2 cellular contexts compared by ENCODE assay signal in the genomic region with DNA sequence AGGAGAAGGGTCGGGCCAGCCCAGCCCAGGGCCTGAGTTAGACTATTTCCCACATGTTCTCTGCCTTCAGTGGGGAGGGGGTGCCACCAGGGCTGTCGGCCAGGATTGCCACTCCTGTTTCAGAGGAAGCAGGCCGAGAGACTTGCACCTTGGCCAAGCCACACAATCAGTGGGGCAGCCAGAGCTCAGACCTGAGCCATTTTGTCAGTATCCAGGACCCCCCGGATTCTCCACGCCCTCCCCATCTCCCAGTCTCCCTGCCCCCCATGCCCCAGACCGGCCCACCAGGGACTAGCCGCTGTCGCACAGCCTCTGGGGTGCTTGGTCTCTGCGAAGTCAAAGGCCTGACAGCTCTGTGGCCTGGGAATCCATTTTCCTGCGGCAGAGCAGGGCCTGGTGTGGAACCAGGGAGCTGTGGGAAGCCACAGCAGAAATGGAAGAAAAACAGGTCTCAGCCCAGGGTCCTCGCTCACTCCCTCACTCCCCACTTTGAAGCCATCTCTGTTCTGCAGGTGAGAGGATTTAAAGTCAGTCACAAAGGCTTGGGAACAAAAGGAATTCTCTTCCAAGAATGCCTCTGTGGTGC.
TF ChIP-seq lines count a peak whose summit lies in the region.

No MANE protein-coding gene starts in this region.

TF ChIP-seq in WTC11, 78 proteins besides CTCF, POLR2A, EP300 and RAD21:
- TF ChIP-seq, protein P1, sequence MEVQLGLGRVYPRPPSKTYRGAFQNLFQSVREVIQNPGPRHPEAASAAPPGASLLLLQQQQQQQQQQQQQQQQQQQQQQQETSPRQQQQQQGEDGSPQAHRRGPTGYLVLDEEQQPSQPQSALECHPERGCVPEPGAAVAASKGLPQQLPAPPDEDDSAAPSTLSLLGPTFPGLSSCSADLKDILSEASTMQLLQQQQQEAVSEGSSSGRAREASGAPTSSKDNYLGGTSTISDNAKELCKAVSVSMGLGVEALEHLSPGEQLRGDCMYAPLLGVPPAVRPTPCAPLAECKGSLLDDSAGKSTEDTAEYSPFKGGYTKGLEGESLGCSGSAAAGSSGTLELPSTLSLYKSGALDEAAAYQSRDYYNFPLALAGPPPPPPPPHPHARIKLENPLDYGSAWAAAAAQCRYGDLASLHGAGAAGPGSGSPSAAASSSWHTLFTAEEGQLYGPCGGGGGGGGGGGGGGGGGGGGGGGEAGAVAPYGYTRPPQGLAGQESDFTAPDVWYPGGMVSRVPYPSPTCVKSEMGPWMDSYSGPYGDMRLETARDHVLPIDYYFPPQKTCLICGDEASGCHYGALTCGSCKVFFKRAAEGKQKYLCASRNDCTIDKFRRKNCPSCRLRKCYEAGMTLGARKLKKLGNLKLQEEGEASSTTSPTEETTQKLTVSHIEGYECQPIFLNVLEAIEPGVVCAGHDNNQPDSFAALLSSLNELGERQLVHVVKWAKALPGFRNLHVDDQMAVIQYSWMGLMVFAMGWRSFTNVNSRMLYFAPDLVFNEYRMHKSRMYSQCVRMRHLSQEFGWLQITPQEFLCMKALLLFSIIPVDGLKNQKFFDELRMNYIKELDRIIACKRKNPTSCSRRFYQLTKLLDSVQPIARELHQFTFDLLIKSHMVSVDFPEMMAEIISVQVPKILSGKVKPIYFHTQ (CRISPR knock-in tag; IDR thresholded peaks at IDR 0.05): no peak
- no peak for TF ChIP-seq EMX1 (CRISPR knock-in tag; IDR thresholded peaks at IDR 0.05)
- no peak for TF ChIP-seq ZNF121 (CRISPR knock-in tag; IDR thresholded peaks at IDR 0.05)
- no peak for TF ChIP-seq ZNF232 (CRISPR knock-in tag; IDR thresholded peaks at IDR 0.05)
- TF ChIP-seq, protein P2, sequence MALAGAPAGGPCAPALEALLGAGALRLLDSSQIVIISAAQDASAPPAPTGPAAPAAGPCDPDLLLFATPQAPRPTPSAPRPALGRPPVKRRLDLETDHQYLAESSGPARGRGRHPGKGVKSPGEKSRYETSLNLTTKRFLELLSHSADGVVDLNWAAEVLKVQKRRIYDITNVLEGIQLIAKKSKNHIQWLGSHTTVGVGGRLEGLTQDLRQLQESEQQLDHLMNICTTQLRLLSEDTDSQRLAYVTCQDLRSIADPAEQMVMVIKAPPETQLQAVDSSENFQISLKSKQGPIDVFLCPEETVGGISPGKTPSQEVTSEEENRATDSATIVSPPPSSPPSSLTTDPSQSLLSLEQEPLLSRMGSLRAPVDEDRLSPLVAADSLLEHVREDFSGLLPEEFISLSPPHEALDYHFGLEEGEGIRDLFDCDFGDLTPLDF (CRISPR knock-in tag; IDR thresholded peaks at IDR 0.05): no peak
- TF ChIP-seq, protein P3, sequence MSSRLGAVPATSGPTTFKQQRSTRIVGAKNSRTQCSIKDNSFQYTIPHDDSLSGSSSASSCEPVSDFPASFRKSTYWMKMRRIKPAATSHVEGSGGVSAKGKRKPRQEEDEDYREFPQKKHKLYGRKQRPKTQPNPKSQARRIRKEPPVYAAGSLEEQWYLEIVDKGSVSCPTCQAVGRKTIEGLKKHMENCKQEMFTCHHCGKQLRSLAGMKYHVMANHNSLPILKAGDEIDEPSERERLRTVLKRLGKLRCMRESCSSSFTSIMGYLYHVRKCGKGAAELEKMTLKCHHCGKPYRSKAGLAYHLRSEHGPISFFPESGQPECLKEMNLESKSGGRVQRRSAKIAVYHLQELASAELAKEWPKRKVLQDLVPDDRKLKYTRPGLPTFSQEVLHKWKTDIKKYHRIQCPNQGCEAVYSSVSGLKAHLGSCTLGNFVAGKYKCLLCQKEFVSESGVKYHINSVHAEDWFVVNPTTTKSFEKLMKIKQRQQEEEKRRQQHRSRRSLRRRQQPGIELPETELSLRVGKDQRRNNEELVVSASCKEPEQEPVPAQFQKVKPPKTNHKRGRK (CRISPR knock-in tag; IDR thresholded peaks at IDR 0.05; ENCODE audit: borderline replicate concordance): no peak

TF ChIP-seq in H1, 55 proteins besides CTCF, POLR2A, EP300 and RAD21:
- TF ChIP-seq, protein P4, sequence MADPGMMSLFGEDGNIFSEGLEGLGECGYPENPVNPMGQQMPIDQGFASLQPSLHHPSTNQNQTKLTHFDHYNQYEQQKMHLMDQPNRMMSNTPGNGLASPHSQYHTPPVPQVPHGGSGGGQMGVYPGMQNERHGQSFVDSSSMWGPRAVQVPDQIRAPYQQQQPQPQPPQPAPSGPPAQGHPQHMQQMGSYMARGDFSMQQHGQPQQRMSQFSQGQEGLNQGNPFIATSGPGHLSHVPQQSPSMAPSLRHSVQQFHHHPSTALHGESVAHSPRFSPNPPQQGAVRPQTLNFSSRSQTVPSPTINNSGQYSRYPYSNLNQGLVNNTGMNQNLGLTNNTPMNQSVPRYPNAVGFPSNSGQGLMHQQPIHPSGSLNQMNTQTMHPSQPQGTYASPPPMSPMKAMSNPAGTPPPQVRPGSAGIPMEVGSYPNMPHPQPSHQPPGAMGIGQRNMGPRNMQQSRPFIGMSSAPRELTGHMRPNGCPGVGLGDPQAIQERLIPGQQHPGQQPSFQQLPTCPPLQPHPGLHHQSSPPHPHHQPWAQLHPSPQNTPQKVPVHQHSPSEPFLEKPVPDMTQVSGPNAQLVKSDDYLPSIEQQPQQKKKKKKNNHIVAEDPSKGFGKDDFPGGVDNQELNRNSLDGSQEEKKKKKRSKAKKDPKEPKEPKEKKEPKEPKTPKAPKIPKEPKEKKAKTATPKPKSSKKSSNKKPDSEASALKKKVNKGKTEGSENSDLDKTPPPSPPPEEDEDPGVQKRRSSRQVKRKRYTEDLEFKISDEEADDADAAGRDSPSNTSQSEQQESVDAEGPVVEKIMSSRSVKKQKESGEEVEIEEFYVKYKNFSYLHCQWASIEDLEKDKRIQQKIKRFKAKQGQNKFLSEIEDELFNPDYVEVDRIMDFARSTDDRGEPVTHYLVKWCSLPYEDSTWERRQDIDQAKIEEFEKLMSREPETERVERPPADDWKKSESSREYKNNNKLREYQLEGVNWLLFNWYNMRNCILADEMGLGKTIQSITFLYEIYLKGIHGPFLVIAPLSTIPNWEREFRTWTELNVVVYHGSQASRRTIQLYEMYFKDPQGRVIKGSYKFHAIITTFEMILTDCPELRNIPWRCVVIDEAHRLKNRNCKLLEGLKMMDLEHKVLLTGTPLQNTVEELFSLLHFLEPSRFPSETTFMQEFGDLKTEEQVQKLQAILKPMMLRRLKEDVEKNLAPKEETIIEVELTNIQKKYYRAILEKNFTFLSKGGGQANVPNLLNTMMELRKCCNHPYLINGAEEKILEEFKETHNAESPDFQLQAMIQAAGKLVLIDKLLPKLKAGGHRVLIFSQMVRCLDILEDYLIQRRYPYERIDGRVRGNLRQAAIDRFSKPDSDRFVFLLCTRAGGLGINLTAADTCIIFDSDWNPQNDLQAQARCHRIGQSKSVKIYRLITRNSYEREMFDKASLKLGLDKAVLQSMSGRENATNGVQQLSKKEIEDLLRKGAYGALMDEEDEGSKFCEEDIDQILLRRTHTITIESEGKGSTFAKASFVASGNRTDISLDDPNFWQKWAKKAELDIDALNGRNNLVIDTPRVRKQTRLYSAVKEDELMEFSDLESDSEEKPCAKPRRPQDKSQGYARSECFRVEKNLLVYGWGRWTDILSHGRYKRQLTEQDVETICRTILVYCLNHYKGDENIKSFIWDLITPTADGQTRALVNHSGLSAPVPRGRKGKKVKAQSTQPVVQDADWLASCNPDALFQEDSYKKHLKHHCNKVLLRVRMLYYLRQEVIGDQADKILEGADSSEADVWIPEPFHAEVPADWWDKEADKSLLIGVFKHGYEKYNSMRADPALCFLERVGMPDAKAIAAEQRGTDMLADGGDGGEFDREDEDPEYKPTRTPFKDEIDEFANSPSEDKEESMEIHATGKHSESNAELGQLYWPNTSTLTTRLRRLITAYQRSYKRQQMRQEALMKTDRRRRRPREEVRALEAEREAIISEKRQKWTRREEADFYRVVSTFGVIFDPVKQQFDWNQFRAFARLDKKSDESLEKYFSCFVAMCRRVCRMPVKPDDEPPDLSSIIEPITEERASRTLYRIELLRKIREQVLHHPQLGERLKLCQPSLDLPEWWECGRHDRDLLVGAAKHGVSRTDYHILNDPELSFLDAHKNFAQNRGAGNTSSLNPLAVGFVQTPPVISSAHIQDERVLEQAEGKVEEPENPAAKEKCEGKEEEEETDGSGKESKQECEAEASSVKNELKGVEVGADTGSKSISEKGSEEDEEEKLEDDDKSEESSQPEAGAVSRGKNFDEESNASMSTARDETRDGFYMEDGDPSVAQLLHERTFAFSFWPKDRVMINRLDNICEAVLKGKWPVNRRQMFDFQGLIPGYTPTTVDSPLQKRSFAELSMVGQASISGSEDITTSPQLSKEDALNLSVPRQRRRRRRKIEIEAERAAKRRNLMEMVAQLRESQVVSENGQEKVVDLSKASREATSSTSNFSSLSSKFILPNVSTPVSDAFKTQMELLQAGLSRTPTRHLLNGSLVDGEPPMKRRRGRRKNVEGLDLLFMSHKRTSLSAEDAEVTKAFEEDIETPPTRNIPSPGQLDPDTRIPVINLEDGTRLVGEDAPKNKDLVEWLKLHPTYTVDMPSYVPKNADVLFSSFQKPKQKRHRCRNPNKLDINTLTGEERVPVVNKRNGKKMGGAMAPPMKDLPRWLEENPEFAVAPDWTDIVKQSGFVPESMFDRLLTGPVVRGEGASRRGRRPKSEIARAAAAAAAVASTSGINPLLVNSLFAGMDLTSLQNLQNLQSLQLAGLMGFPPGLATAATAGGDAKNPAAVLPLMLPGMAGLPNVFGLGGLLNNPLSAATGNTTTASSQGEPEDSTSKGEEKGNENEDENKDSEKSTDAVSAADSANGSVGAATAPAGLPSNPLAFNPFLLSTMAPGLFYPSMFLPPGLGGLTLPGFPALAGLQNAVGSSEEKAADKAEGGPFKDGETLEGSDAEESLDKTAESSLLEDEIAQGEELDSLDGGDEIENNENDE (IDR thresholded peaks at IDR 0.05; ENCODE audit: insufficient replicate concordance, low read length): no peak
- TF ChIP-seq CTBP2 (IDR thresholded peaks at IDR 0.05; ENCODE audit: borderline replicate concordance, insufficient read depth, insufficient read length, low read length) (no peak), BACH1 (IDR thresholded peaks at IDR 0.05; ENCODE audit: low read length) (no peak), SP4 (IDR thresholded peaks at IDR 0.05; ENCODE audit: low read length) (no peak), BCL11A (IDR thresholded peaks at IDR 0.05; ENCODE audit: low read depth in 2 of 2, low read length in 2 of 2) (no peak), ASH2L (IDR thresholded peaks at IDR 0.05; ENCODE audit: low read length) (no peak), HDAC2 (IDR thresholded peaks at IDR 0.05; ENCODE audit: borderline replicate concordance in 1 of 2, low read depth in 2 of 2, low read length in 2 of 2) (no peak), RFX5 (IDR thresholded peaks at IDR 0.05; ENCODE audit: borderline replicate concordance, low read depth, low read length) (no peak), TEAD4 (IDR thresholded peaks at IDR 0.05; ENCODE audit: low read depth, low read length) (no peak), KDM4A (IDR thresholded peaks at IDR 0.05; ENCODE audit: low read depth, low read length, severe bottlenecking) (no peak), CREB1 (IDR thresholded peaks at IDR 0.05) (no peak), SP2 (IDR thresholded peaks at IDR 0.05; ENCODE audit: low read length) (no peak), KDM1A (IDR thresholded peaks at IDR 0.05; ENCODE audit: borderline replicate concordance, low read length) (no peak), EZH2 (IDR thresholded peaks at IDR 0.05; ENCODE audit: low read depth, low read length, severe bottlenecking) (no peak), ZNF274 (IDR thresholded peaks at IDR 0.05; ENCODE audit: borderline replicate concordance, extremely low read depth, low read length) (no peak), EGR1 (IDR thresholded peaks at IDR 0.05; ENCODE audit: borderline replicate concordance, low read depth, low read length) (no peak)
- TF ChIP-seq, protein P5, sequence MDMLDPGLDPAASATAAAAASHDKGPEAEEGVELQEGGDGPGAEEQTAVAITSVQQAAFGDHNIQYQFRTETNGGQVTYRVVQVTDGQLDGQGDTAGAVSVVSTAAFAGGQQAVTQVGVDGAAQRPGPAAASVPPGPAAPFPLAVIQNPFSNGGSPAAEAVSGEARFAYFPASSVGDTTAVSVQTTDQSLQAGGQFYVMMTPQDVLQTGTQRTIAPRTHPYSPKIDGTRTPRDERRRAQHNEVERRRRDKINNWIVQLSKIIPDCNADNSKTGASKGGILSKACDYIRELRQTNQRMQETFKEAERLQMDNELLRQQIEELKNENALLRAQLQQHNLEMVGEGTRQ (IDR thresholded peaks at IDR 0.05; ENCODE audit: low read length): no peak
